Comparison of ENCODE assay signal across 8 cellular contexts in the genomic region with DNA sequence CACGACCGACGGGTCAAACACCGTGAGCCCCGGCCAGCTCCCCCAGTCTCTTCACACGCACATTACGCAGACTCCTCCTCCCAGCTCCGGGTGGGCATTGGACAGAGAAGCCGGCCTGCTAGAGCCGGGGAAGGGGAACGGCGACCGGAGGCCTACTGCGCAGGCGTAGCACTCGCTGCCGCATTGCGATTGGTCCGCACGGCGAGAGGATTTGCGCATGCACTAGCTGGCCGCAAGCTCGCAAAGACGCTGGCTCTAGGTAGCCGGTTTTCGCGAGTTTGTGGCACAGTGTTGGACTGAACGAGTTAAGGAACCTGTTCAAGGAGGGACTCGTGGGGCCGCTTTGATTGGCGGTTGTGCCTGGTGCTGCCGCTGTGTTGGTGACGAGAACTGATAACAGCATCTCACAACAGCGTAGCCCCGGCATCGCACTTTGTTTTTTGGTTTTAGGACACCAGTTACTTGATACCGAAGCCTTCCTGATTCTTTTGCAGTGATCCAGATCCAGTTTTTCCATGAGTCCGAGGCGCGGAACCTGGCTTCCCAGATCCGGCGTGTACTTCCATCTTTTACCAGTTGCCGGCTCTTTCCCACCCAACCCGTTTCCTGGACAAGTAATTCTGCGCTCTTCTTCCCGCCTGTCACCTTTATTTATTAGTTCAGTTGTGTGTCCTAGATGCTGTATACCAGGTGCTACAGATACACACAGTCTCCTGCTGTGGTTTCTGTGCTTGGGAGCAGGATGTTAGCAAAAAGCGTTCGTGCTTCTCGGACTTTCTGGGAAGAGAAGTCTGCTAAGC. TPM values are rescaled to one million over a fixed set of nuclear protein-coding genes. Genes with fewer than 3 reads are reported as not detected.
DNase-seq lines count a peak whose midpoint lies in the region; TF ChIP-seq lines count a peak whose summit lies in the region.

Gene AIFM1 (minus strand): TSS at position 139 of the 800 bp plus-strand sequence. CDS start 185 bp downstream, outside the sequence.

- peak within 1 kb of the TSS; percentile 77 for H3K9ac ChIP-seq in H9 (ENCODE audit: extremely low read depth, insufficient read length, low read length)

- H3K23me2 ChIP-seq in H9 (ENCODE audit: insufficient read length, low read depth, low read length, poor library complexity, severe bottlenecking) = peaks cover 3% of the 10 kb centered on the region

- H3K27me3 ChIP-seq in H9 (ENCODE audit: insufficient read depth, low read length) (no peaks in the 10 kb centered on the region), MG63 (no peaks in the 10 kb centered on the region)

- no peak within 1 kb of the TSS for H2BK20ac ChIP-seq in H9 (ENCODE audit: low read depth, low read length, poor library complexity, severe bottlenecking)

- H3K4me2 ChIP-seq in H9 (ENCODE audit: insufficient read depth, insufficient read length, low read length) = peak within 1 kb of the TSS; percentile 94

- no peak within 1 kb of the TSS for H2BK12ac ChIP-seq in H9 (ENCODE audit: insufficient read length, low read depth, low read length)

- no peak within 1 kb of the TSS for H2AFZ ChIP-seq in H9 (ENCODE audit: low read length)

- peak within 1 kb of the TSS; percentile 53 for H3K27ac ChIP-seq in H9 (ENCODE audit: insufficient read length, low read depth, low read length)

- H3K4me3 Mint-ChIP-seq in H9 (peak within 1 kb of the TSS; percentile 92 to 93), nephron (peak within 1 kb of the TSS; percentile 90 to 95 (median 92))
- H3K4me3 Mint-ChIP-seq in stimulated activated naive CD8-positive, alpha-beta T cell treated with anti-CD3 and anti-CD28 coated beads, Interleukin-15, Interleukin-2, amounts not matched to agents 100 ng/mL and 50 ng/mL, for 24 hours = peak within 1 kb of the TSS; percentile 97

- H3K4me1 Mint-ChIP-seq in H9 (peaks cover 9 to 14% of the 10 kb centered on the region in 2 experiments; a peak in 3 of 4 replicates), nephron (peaks cover 22% of the 10 kb centered on the region)
- peaks cover 45% of the 10 kb centered on the region for H3K4me1 Mint-ChIP-seq in stimulated activated naive CD8-positive, alpha-beta T cell treated with anti-CD3 and anti-CD28 coated beads, Interleukin-15, Interleukin-2, amounts not matched to agents 100 ng/mL and 50 ng/mL, for 24 hours (ENCODE audit: low read depth)

- H3K79me2 ChIP-seq in H9 (ENCODE audit: insufficient read depth, low read length) = peaks cover 4% of the 10 kb centered on the region; the same call in 1 of the 2 replicates

- H2BK120ac ChIP-seq in H9 (ENCODE audit: low read depth, low read length, poor library complexity, severe bottlenecking) = no peak within 1 kb of the TSS

- DNase-seq in ELF-1 (ENCODE audit: low read depth, low spot score) (peak; percentile 99), H9 (peak; percentile 95), MG63 (peak; percentile 92), SHP77 treated with DMSO at 0.1 percent for 48 hours (lab: John Stamatoyannopoulos, UW) (peak; percentile 83), fibroblast of the aortic adventitia (ENCODE audit: low read depth) (peak; percentile 96)
- DNase-seq in activated effector memory CD4-positive, alpha-beta T cell treated with anti-CD3 and anti-CD28 coated beads, Interleukin-2, amount 50 U/mL, for 16 hours = peak; percentile 95

- H3K27ac Mint-ChIP-seq in H9 (peak within 1 kb of the TSS; percentile 96 to 97 (median 97)), nephron (peak within 1 kb of the TSS; percentile 51 to 95 (median 93))
- H3K27ac Mint-ChIP-seq in stimulated activated naive CD8-positive, alpha-beta T cell treated with anti-CD3 and anti-CD28 coated beads, Interleukin-15, Interleukin-2, amounts not matched to agents 100 ng/mL and 50 ng/mL, for 24 hours = peak within 1 kb of the TSS; percentile 96

- H3K36me3 Mint-ChIP-seq in H9 (ENCODE audit: insufficient read depth in 1 of 3, low read depth in 3 of 3) (peaks cover 0 to 1% (median 1%) of the 10 kb centered on the region in 3 experiments; a peak in 3 of 7 replicates), nephron (ENCODE audit: low read depth) (peaks cover 5% of the 10 kb centered on the region)
- H3K36me3 Mint-ChIP-seq in stimulated activated naive CD8-positive, alpha-beta T cell treated with anti-CD3 and anti-CD28 coated beads, Interleukin-15, Interleukin-2, amounts not matched to agents 100 ng/mL and 50 ng/mL, for 24 hours (ENCODE audit: low read depth) = peaks cover 9% of the 10 kb centered on the region

- no peak within 1 kb of the TSS for H3K23ac ChIP-seq in H9 (ENCODE audit: insufficient read length, low read depth, low read length)

- no peaks in the 10 kb centered on the region for H3K79me1 ChIP-seq in H9 (ENCODE audit: insufficient read depth, low read depth, low read length, poor library complexity, severe bottlenecking)

- H3K27me3 Mint-ChIP-seq in H9 (ENCODE audit: low read depth) (no peaks in the 10 kb centered on the region; the same call in 1 of the 2 replicates), nephron (ENCODE audit: low read depth) (peaks cover 3% of the 10 kb centered on the region)
- no peaks in the 10 kb centered on the region for H3K27me3 Mint-ChIP-seq in stimulated activated naive CD8-positive, alpha-beta T cell treated with anti-CD3 and anti-CD28 coated beads, Interleukin-15, Interleukin-2, amounts not matched to agents 100 ng/mL and 50 ng/mL, for 24 hours

- WGBS in H9 (ENCODE audit: extremely low coverage, insufficient read length, low lambda C conversion rate) = no CpG with 5 or more reads among the region's 50 CpGs

- H4K91ac ChIP-seq in H9 (ENCODE audit: insufficient read length, low read depth, low read length) = no peak within 1 kb of the TSS

- no peak within 1 kb of the TSS for H3K56ac ChIP-seq in H9 (ENCODE audit: insufficient read length, low read depth, low read length)

- no peak within 1 kb of the TSS for H3T11ph ChIP-seq in H9 (ENCODE audit: low read length)

- H3K9me3 ChIP-seq in H9 (ENCODE audit: control insufficient read depth, low read depth, low read length) = peaks cover 13% of the 10 kb centered on the region
- H3K9me3 ChIP-seq in MG63 = no peaks in the 10 kb centered on the region

- H3K4me1 ChIP-seq in H9 (ENCODE audit: insufficient read depth, low read length) = no peaks in the 10 kb centered on the region

- H2AK5ac ChIP-seq in H9 (ENCODE audit: insufficient read length, low read length) = no peak within 1 kb of the TSS

- no peak within 1 kb of the TSS; the same call in 1 of the 2 replicates for H3K14ac ChIP-seq in H9 (ENCODE audit: insufficient read depth, low read length)

- H2BK5ac ChIP-seq in H9 (ENCODE audit: insufficient read length, low read length) = no peak within 1 kb of the TSS

- H3K9me3 Mint-ChIP-seq in H9 = peaks cover 0 to 60% of the 10 kb centered on the region in 2 experiments; a peak in 4 of 5 replicates
- peaks cover 7% of the 10 kb centered on the region for H3K9me3 Mint-ChIP-seq in nephron
- no peaks in the 10 kb centered on the region for H3K9me3 Mint-ChIP-seq in stimulated activated naive CD8-positive, alpha-beta T cell treated with anti-CD3 and anti-CD28 coated beads, Interleukin-15, Interleukin-2, amounts not matched to agents 100 ng/mL and 50 ng/mL, for 24 hours

- H3K4me3 ChIP-seq in MG63 = peak within 1 kb of the TSS; percentile 79
- peak within 1 kb of the TSS; percentile 78 for H3K4me3 ChIP-seq in fibroblast of the aortic adventitia (ENCODE audit: low read depth, low read length)

- no peaks in the 10 kb centered on the region for H4K20me1 ChIP-seq in H9 (ENCODE audit: control insufficient read depth, insufficient read depth, insufficient read length)

- TF ChIP-seq CTCF in H9 (conservative IDR thresholded peaks at IDR 0.05) (no peak), fibroblast of the aortic adventitia (IDR thresholded peaks at IDR 0.05; ENCODE audit: insufficient read depth, low read length) (no peak), nephron (IDR thresholded peaks at IDR 0.05; ENCODE audit: unreplicated experiment in 3 of 3) (no peak)

- H3K18ac ChIP-seq in H9 (ENCODE audit: insufficient read length, low read depth, low read length) = peak within 1 kb of the TSS; percentile 39

- H3K4ac ChIP-seq in H9 (ENCODE audit: low read depth, low read length) = no peak within 1 kb of the TSS

- no peaks in the 10 kb centered on the region for H3K36me3 ChIP-seq in MG63

- H4K5ac ChIP-seq in H9 (ENCODE audit: insufficient read length, low read depth, low read length) = no peak within 1 kb of the TSS

- no peak within 1 kb of the TSS for H4K8ac ChIP-seq in H9 (replicated peaks; ENCODE audit: insufficient read length, low read depth, low read length)

- no peak within 1 kb of the TSS for H2BK15ac ChIP-seq in H9 (ENCODE audit: low read depth, low read length)

RNA-seq across cellular contexts. Expression of gene AIFM1, which starts in this region (rescaled TPM):
- total RNA-seq in H9 (2021) (43.7 and 45.9 TPM in 2 replicates), fibroblast of the aortic adventitia (ENCODE audit: low replicate concordance) (18.1 and 20.9 TPM in 2 replicates)
- 44.3 and 69.8 TPM in 2 replicates for total RNA-seq in MG63 (2014; rRNA removed; shearing (Covaris generic); ENCODE audit: low replicate concordance)

Comparison
In these comparisons a context has a peak if more than half of its experiments do, and no peak if none do; other contexts are left out.
1. Peak in every context shown above with its lines: DNase-seq, H3K4me3 ChIP-seq and H3K27ac ChIP-seq.